Comparison of ENCODE assay signal across 19 cellular contexts in genomic region chr11:111268303-111268702, GRCh38. TPM values are rescaled to one million over a fixed set of nuclear protein-coding genes. Genes with fewer than 3 reads are reported as not detected.
"Had no signal": no experiment of that assay in that cellular context is flagged by ENCODE, and none has a peak within 500 bp of the region (broad histone marks: within the 10 kb centered on the region; RNA-seq: fewer than 3 reads in every experiment).

No MANE protein-coding gene starts in this region.

RNA-seq across cellular contexts. Expression of gene POU2AF2, which starts 22.8 kb away (rescaled TPM):
- total RNA-seq: activated naive CD4-positive, alpha-beta T cell treated with anti-CD3 and anti-CD28 coated beads for 36 hours; activated naive CD4-positive, alpha-beta T cell treated with anti-CD3 and anti-CD28 coated beads, Interleukin-2, amount 50 U/mL, for 72 hours; activated naive CD8-positive, alpha-beta T cell treated with anti-CD3 and anti-CD28 coated beads for 36 hours; activated naive CD8-positive, alpha-beta T cell treated with anti-CD3 and anti-CD28 coated beads, Interleukin-2, amount 10 ng/mL, durations not matched to agents 7 days and 5 days; activated T-cell treated with anti-CD3 and anti-CD28 coated beads, Interleukin-2, amount 50 U/mL, for 4 hours; activated T-cell treated with anti-CD3 and anti-CD28 coated beads, Interleukin-2, amount 50 U/mL, for 72 hours; activated T-helper 1 cell treated with anti-CD3 and anti-CD28 coated beads, Interleukin-12 subunit alpha, Interleukin-12 subunit beta, Interleukin-2, Interleukin-4 antibody, amounts not matched to agents 30 ng/mL and 10 ng/mL and 1 ng/mL, durations not matched to agents 14 hours and 24 hours and 36 hours; activated T-helper 2 cell treated with anti-CD3 and anti-CD28 coated beads, Interferon-gamma antibody, Interleukin-2, Interleukin-4, amounts not matched to agents 10 μg/mL and 5 μg/mL and 100 μg/mL, durations not matched to agents 14 hours and 24 hours and 36 hours; adrenal gland; aorta; ascending aorta; astrocyte; body of pancreas; bronchial epithelial cell; cardiac muscle cell; cardiac septum; cerebellum; chondrocyte had no signal

RNA-seq across cellular contexts. Expression of gene POU2AF3, which starts 30.0 kb away (rescaled TPM):
- total RNA-seq: activated naive CD4-positive, alpha-beta T cell treated with anti-CD3 and anti-CD28 coated beads for 36 hours; activated naive CD4-positive, alpha-beta T cell treated with anti-CD3 and anti-CD28 coated beads, Interleukin-2, amount 50 U/mL, for 72 hours; activated naive CD8-positive, alpha-beta T cell treated with anti-CD3 and anti-CD28 coated beads for 36 hours; activated naive CD8-positive, alpha-beta T cell treated with anti-CD3 and anti-CD28 coated beads, Interleukin-2, amount 10 ng/mL, durations not matched to agents 7 days and 5 days; activated T-cell treated with anti-CD3 and anti-CD28 coated beads, Interleukin-2, amount 50 U/mL, for 4 hours; activated T-helper 17 cell treated with anti-CD3 and anti-CD28 coated beads, Interleukin-2, amount 50 U/mL, for 72 hours; activated T-helper 2 cell treated with anti-CD3 and anti-CD28 coated beads, Interferon-gamma antibody, Interleukin-2, Interleukin-4, amounts not matched to agents 10 μg/mL and 5 μg/mL and 100 μg/mL, durations not matched to agents 14 hours and 24 hours and 36 hours; ascending aorta; bronchial epithelial cell; cardiac septum; chondrocyte had no signal
